ENCODE assay signal across 8 cellular contexts in genomic region chr4:118033148-118034060, GRCh38. TPM values are rescaled to one million over a fixed set of nuclear protein-coding genes. Genes with fewer than 3 reads are reported as not detected.
DNase-seq lines count a peak whose midpoint lies in the region; ATAC-seq and TF ChIP-seq lines count a peak whose summit lies in the region.

No MANE protein-coding gene starts in this region.

- no peak for TF ChIP-seq POLR2A in GM18505 (IDR thresholded peaks at IDR 0.05; ENCODE audit: borderline replicate concordance, extremely low read depth, insufficient read depth, insufficient read length)

- H3K9me3 ChIP-seq in A673 (ENCODE audit: low read depth, low read length, poor library complexity, severe bottlenecking): no peaks in the 10 kb centered on the region

- POLR2A ChIA-PET in A673 (lab: Charles Lee; ENCODE audit: low non-redundant PET): no interaction called here

- peaks cover 5% of the 10 kb centered on the region for H3K4me1 Mint-ChIP-seq in activated T-helper 1 cell treated with anti-CD3 and anti-CD28 coated beads, Interleukin-12 subunit alpha, Interleukin-12 subunit beta, Interleukin-2, Interleukin-4 antibody, amounts not matched to agents 30 ng/mL and 10 ng/mL and 1 ng/mL, durations not matched to agents 14 hours and 24 hours and 36 hours (ENCODE audit: low read depth)

- peaks cover 6% of the 10 kb centered on the region for H3K4me1 ChIP-seq in A673 (ENCODE audit: insufficient read depth, low read length, poor library complexity, severe bottlenecking)

- peak; percentile 77 for DNase-seq in A673 (ENCODE audit: low spot score)
- DNase-seq in NCI-H748 treated with DMSO at 0.1 percent for 48 hours (lab: John Stamatoyannopoulos, UW): peak; percentile 44
- peak; percentile 15 to 38 for DNase-seq in cardiac fibroblast (ENCODE audit: low read depth in 2 of 2)
- peak; percentile 44 for DNase-seq in kidney glomerular epithelial cell (lab: John Stamatoyannopoulos, UW)
- DNase-seq in stimulated activated naive CD8-positive, alpha-beta T cell treated with anti-CD3 and anti-CD28 coated beads, Interleukin-15, Interleukin-2, amounts not matched to agents 100 U/mL and 50 U/mL, for 24 hours: peak; percentile 5
- DNase-seq in activated T-helper 1 cell treated with anti-CD3 and anti-CD28 coated beads, Interleukin-12 subunit alpha, Interleukin-12 subunit beta, Interleukin-2, Interleukin-4 antibody, amounts not matched to agents 30 ng/mL and 10 ng/mL and 1 ng/mL, durations not matched to agents 14 hours and 24 hours and 36 hours (ENCODE audit: low spot score): no peak

- no peak overlapping the region for H3K27ac Mint-ChIP-seq in activated T-helper 1 cell treated with anti-CD3 and anti-CD28 coated beads, Interleukin-12 subunit alpha, Interleukin-12 subunit beta, Interleukin-2, Interleukin-4 antibody, amounts not matched to agents 30 ng/mL and 10 ng/mL and 1 ng/mL, durations not matched to agents 14 hours and 24 hours and 36 hours

- TF ChIP-seq CTCF in A673 (conservative IDR thresholded peaks at IDR 0.05; ENCODE audit: low read depth, low read length): no peak
- no peak for TF ChIP-seq CTCF in cardiac fibroblast (IDR thresholded peaks at IDR 0.05; ENCODE audit: low read depth, low read length)

- no peak overlapping the region for H3K4me3 Mint-ChIP-seq in activated T-helper 1 cell treated with anti-CD3 and anti-CD28 coated beads, Interleukin-12 subunit alpha, Interleukin-12 subunit beta, Interleukin-2, Interleukin-4 antibody, amounts not matched to agents 30 ng/mL and 10 ng/mL and 1 ng/mL, durations not matched to agents 14 hours and 24 hours and 36 hours

- intact Hi-C loops in A673 (cut with micrococcal nuclease; ENCODE audit: unreplicated experiment): loop anchor here (1.0 to 5.0 kb wide), 3 partner anchors 189 to 1851 kb away; no protein-coding TSS in a partner anchor
- intact Hi-C loops in activated T-helper 1 cell treated with anti-CD3 and anti-CD28 coated beads, Interleukin-12 subunit alpha, Interleukin-12 subunit beta, Interleukin-2, Interleukin-4 antibody, amounts not matched to agents 30 ng/mL and 10 ng/mL and 1 ng/mL, durations not matched to agents 14 hours and 24 hours and 36 hours (cut with micrococcal nuclease): no loop called here

- H3K27me3 Mint-ChIP-seq in activated T-helper 1 cell treated with anti-CD3 and anti-CD28 coated beads, Interleukin-12 subunit alpha, Interleukin-12 subunit beta, Interleukin-2, Interleukin-4 antibody, amounts not matched to agents 30 ng/mL and 10 ng/mL and 1 ng/mL, durations not matched to agents 14 hours and 24 hours and 36 hours (ENCODE audit: insufficient read depth): peaks cover 45% of the 10 kb centered on the region

- no TSS peak for BruUV-seq in A673 (replicated peaks; lab: Mats Ljungman, UMichigan)

- H3K27me3 ChIP-seq in A673 (replicated peaks; ENCODE audit: insufficient read depth, low read depth, low read length, poor library complexity): no peaks in the 10 kb centered on the region

- H3K36me3 ChIP-seq in A673 (ENCODE audit: insufficient read depth, low read length, poor library complexity, severe bottlenecking): no peaks in the 10 kb centered on the region

- CTCF ChIA-PET in A673 (lab: Charles Lee): interaction anchor here (0.5 to 0.7 kb wide), 2 partner anchors 25 to 899 kb away, joined by 4 read pairs; no protein-coding TSS in a partner anchor

- H3K4me3 ChIP-seq in A673 (ENCODE audit: low read depth, low read length, poor library complexity, severe bottlenecking) (peak overlapping the region; percentile 70), cardiac fibroblast (replicated peaks in 1 of 2; ENCODE audit: low read depth in 2 of 2, low read length in 2 of 2) (peak overlapping the region; percentile 32 to 43)

- peaks cover 3% of the 10 kb centered on the region for H3K36me3 Mint-ChIP-seq in activated T-helper 1 cell treated with anti-CD3 and anti-CD28 coated beads, Interleukin-12 subunit alpha, Interleukin-12 subunit beta, Interleukin-2, Interleukin-4 antibody, amounts not matched to agents 30 ng/mL and 10 ng/mL and 1 ng/mL, durations not matched to agents 14 hours and 24 hours and 36 hours (ENCODE audit: low read depth)

- ATAC-seq in GM18505 (IDR thresholded peaks at IDR 0.05; ENCODE audit: unreplicated experiment): peak; percentile 30
- ATAC-seq in stimulated activated naive CD8-positive, alpha-beta T cell treated with anti-CD3 and anti-CD28 coated beads, Interleukin-15, Interleukin-2, amounts not matched to agents 100 U/mL and 50 U/mL, for 24 hours: peak; percentile 32
- no peak for ATAC-seq in GM21619 (IDR thresholded peaks at IDR 0.05; ENCODE audit: unreplicated experiment)

- no peak overlapping the region for H3K27ac ChIP-seq in A673 (ENCODE audit: low read depth, low read length, poor library complexity, severe bottlenecking)

- H3K9me3 Mint-ChIP-seq in activated T-helper 1 cell treated with anti-CD3 and anti-CD28 coated beads, Interleukin-12 subunit alpha, Interleukin-12 subunit beta, Interleukin-2, Interleukin-4 antibody, amounts not matched to agents 30 ng/mL and 10 ng/mL and 1 ng/mL, durations not matched to agents 14 hours and 24 hours and 36 hours: no peaks in the 10 kb centered on the region

RNA-seq across cellular contexts. Expression of gene NDST3, which starts 0.9 kb away (rescaled TPM):
- total RNA-seq in A673 (2021): 2.6 and 3.0 TPM in 2 replicates
- not detected in 2 replicates for total RNA-seq in activated T-helper 1 cell treated with anti-CD3 and anti-CD28 coated beads, Interleukin-12 subunit alpha, Interleukin-12 subunit beta, Interleukin-2, Interleukin-4 antibody, amounts not matched to agents 30 ng/mL and 10 ng/mL and 1 ng/mL, durations not matched to agents 14 hours and 24 hours and 36 hours
